In genomic region chr2:4775668-4776067, GRCh38 we compare ENCODE assay signal across 1 cellular context.
TF ChIP-seq lines count a peak whose summit lies in the region.

No MANE protein-coding gene starts in this region.

TF ChIP-seq in K562, 482 proteins besides CTCF, POLR2A, EP300 and RAD21 (continued from another document):
- TF ChIP-seq RERE (CRISPR knock-in tag; IDR thresholded peaks at IDR 0.05; ENCODE audit: borderline replicate concordance) (no peak), ZNF316 (IDR thresholded peaks at IDR 0.05) (0 out of 2 replicates have a peak, but pooled peaks have one; percentile 20), ETV5 (CRISPR knock-in tag; IDR thresholded peaks at IDR 0.05; ENCODE audit: low read depth) (no peak), STAT5A (IDR thresholded peaks at IDR 0.05; ENCODE audit: borderline replicate concordance, low read length) (no peak), C11orf30 (IDR thresholded peaks at IDR 0.05; ENCODE audit: low read depth) (0 out of 2 replicates have a peak, but pooled peaks have one; percentile 7), MAFK (IDR thresholded peaks at IDR 0.05; ENCODE audit: low read length) (peak; percentile 29; the same call in 1 of the 2 replicates)
